In the genomic region with DNA sequence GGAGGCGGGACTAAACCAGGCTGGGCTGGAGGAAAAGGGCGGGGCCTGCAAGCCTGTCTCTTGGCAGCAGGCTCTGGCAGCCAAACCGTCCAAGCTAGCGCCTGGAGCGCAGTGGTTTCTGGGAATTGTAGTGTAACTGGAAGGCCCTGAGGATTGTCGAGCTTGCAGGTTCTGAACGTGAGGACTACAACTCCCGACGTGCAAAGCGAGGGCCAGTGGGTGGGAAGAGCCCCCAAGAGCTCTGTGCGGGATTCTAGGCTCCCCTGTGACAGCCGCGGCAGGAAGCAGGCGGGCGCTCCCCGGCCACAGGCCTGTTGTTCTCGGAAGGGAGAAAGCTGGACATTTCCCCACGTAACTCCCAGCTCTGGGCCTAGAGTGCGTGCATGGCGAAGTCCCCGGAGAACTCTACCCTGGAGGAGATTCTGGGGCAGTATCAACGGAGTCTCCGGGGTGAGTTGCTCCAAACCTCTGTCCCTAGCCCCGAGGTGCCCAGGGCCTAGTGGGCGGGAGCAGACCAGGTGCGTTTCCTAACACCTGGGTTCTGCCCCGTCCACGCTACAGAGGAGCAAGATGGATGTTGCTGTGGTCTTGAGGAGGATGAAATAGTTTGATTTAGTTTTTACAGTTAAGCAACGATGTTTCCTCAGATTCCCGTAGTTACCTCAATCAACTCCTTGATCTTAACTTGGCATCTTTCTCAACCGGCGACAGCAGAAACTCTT, we compare ENCODE assay signal across 8 cellular contexts. TPM values are rescaled to one million over a fixed set of nuclear protein-coding genes. Genes with fewer than 3 reads are reported as not detected.
DNase-seq lines count a peak whose midpoint lies in the region; ATAC-seq and TF ChIP-seq lines count a peak whose summit lies in the region.

Gene SDCCAG8 (plus strand): TSS at position 251 of the 722 bp plus-strand sequence. CDS start 133 bp downstream, at position 384.

- no peak for TF ChIP-seq CTCF in hepatocyte (IDR thresholded peaks at IDR 0.05; ENCODE audit: poor library complexity)

- H2AFZ ChIP-seq in hepatocyte: peak within 1 kb of the TSS; percentile 66

- peaks cover 75% of the 10 kb centered on the region for H3K79me2 ChIP-seq in hepatocyte

- H3K27me3 ChIP-seq in hepatocyte: no peaks in the 10 kb centered on the region

- peaks cover 15% of the 10 kb centered on the region for H4K20me1 ChIP-seq in hepatocyte (ENCODE audit: insufficient read depth, poor library complexity, severe bottlenecking)

- no peaks in the 10 kb centered on the region for H3K9me2 ChIP-seq in hepatocyte (replicated peaks; ENCODE audit: insufficient read depth)

- DNase-seq in NCI-H2081 (lab: John Stamatoyannopoulos, UW) (peak; percentile 100), T1000 (lab: John Stamatoyannopoulos, UW) (peak; percentile 96), astrocyte of the hippocampus (ENCODE audit: low read depth, low spot score) (peak; percentile 100), hepatocyte (ENCODE audit: low spot score) (peak; percentile 99), renal cortical epithelial cell (ENCODE audit: low read depth) (peak; percentile 99), cortex of kidney (lab: John Stamatoyannopoulos, UW) (no peak)

- peak within 1 kb of the TSS; percentile 58 for H3K4me3 ChIP-seq in hepatocyte

- under 1% methylated on average over 32 of the region's 32 CpGs for WGBS in hepatocyte (ENCODE audit: low lambda C conversion rate, missing lambda C conversion rate)

- H3K36me3 ChIP-seq in hepatocyte (replicated peaks; ENCODE audit: insufficient read depth, low read depth): no peaks in the 10 kb centered on the region

- H3K4me1 ChIP-seq in hepatocyte (ENCODE audit: insufficient read depth): peaks cover 4% of the 10 kb centered on the region

- H3K4me2 ChIP-seq in hepatocyte: peak within 1 kb of the TSS; percentile 83

- peak; percentile 66 for ATAC-seq in GM18508 (IDR thresholded peaks at IDR 0.05; ENCODE audit: insufficient read depth, unreplicated experiment)
- ATAC-seq in HG03025 (IDR thresholded peaks at IDR 0.05; ENCODE audit: low FRiP score, unreplicated experiment): peak; percentile 67

- H3K9me3 ChIP-seq in hepatocyte (ENCODE audit: low read depth): no peaks in the 10 kb centered on the region

- peak within 1 kb of the TSS; percentile 87 for H3K27ac ChIP-seq in hepatocyte

RNA-seq across cellular contexts. Expression of gene SDCCAG8, which starts in this region (rescaled TPM):
- total RNA-seq in hepatocyte (28.3 and 30.1 TPM in 2 replicates), renal cortical epithelial cell (31.8 and 51.5 TPM in 2 replicates)
- polyA plus RNA-seq in hepatocyte: 38.9 and 39.3 TPM in 2 replicates
